17 cellular contexts compared by ENCODE assay signal in genomic region chr3:109773006-109773405, GRCh38.
"Had no signal": no experiment of that assay in that cellular context is flagged by ENCODE, and none has a peak within 500 bp of the region (broad histone marks: within the 10 kb centered on the region; RNA-seq: fewer than 3 reads in every experiment).

No MANE protein-coding gene starts in this region.

- DNase-seq: activated CD4-positive, alpha-beta T cell treated with anti-CD3 and anti-CD28 coated beads for 1 hour; activated CD4-positive, alpha-beta T cell treated with anti-CD3 and anti-CD28 coated beads, Interleukin-2, amount 50 U/mL, for 48 hours; activated CD8-positive, alpha-beta memory T cell treated with anti-CD3 and anti-CD28 coated beads, Interleukin-2, amount 10 ng/mL, durations not matched to agents 7 days and 5 days; activated effector memory CD4-positive, alpha-beta T cell treated with anti-CD3 and anti-CD28 coated beads, Interleukin-2, amount 50 U/mL, for 16 hours; activated T-cell treated with anti-CD3 and anti-CD28 coated beads, Interleukin-2, amount 50 U/mL, for 24 hours; dorsolateral prefrontal cortex; foreskin keratinocyte; left colon; natural killer cell; posterior cingulate gyrus; right cardiac atrium; spleen; stimulated activated CD8-positive, alpha-beta memory T cell treated with anti-CD3 and anti-CD28 coated beads, Interleukin-4, amount 100 ng/mL, for 48 hours; stimulated activated naive CD8-positive, alpha-beta T cell treated with anti-CD3 and anti-CD28 coated beads, Interleukin-15, Interleukin-2, amounts not matched to agents 100 U/mL and 50 U/mL, for 24 hours; upper lobe of left lung had no signal

- ATAC-seq: activated CD8-positive, alpha-beta memory T cell treated with anti-CD3 and anti-CD28 coated beads, Interleukin-2, amount 10 ng/mL, durations not matched to agents 7 days and 5 days; foreskin keratinocyte; left colon; natural killer cell; right cardiac atrium; stimulated activated naive CD8-positive, alpha-beta T cell treated with anti-CD3 and anti-CD28 coated beads, Interleukin-15, Interleukin-2, amounts not matched to agents 100 U/mL and 50 U/mL, for 24 hours had no signal

- H3K4me3 ChIP-seq: breast epithelium, dorsolateral prefrontal cortex, spleen, suprapubic skin, upper lobe of left lung had no signal

- H3K27me3 ChIP-seq: breast epithelium, dorsolateral prefrontal cortex, foreskin keratinocyte, spleen, suprapubic skin, upper lobe of left lung had no signal

- H3K9me3 ChIP-seq: breast epithelium, suprapubic skin, upper lobe of left lung had no signal

- H3K27ac ChIP-seq: breast epithelium, dorsolateral prefrontal cortex, foreskin keratinocyte, spleen, suprapubic skin, upper lobe of left lung had no signal
